In the genomic region with DNA sequence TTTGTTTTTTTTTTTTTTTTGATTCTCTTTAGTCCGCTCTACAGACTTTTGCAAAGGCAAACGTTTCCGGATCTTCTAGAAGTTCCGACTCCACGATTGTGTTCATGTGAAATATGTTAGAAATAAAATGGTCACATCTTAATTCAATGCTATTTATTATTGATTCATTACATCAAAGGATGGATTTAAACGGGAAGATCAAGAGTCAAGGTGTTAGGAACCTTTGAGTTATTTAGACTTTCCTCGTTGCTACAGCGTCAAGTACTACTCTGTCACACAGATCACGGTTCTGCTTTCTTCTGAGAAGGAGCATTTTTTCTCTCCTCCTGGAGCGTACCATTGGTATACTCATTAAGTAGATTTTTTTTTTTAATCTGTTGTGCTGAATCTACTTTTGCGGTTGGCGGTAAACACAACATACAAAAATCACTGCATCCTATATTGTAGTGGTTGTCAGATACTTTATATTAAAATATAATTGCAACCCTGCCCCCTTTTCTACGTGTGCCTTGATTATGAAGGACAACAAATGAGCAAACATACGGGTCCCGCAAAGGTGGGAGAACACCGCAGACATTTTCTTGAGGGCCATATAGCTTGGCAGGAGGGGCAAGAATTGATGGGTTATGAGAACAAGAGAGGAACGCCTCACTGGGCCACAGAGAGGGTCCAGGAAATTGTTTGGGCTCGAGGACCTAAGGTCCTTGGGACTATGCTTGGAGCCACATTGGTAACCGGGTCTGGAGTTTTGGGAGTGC, we compare ENCODE assay signal across 9 cellular contexts. TPM values are rescaled to one million over a fixed set of nuclear protein-coding genes. Genes with fewer than 3 reads are reported as not detected.
DNase-seq lines count a peak whose midpoint lies in the region; ATAC-seq and TF ChIP-seq lines count a peak whose summit lies in the region.
"Had no signal": no experiment of that assay in that cellular context is flagged by ENCODE, and none has a peak within 500 bp of the region (broad histone marks: within the 10 kb centered on the region; RNA-seq: fewer than 3 reads in every experiment).

No MANE protein-coding gene starts in this region.

- ATAC-seq in sciatic nerve (no peak), HG03469 (IDR thresholded peaks at IDR 0.05; ENCODE audit: unreplicated experiment) (no peak)

- intact Hi-C loops in dorsolateral prefrontal cortex (cut with DNase I) (loop anchor here (1.0 to 5.0 kb wide), 4 partner anchors 13 to 243 kb away; no protein-coding TSS in a partner anchor), sciatic nerve (cut with DNase I) (no loop called here)

- DNase-seq in NCI-H510A treated with DMSO at 0.1 percent for 48 hours (lab: John Stamatoyannopoulos, UW) (peak; percentile 74), NCI-H510A (lab: John Stamatoyannopoulos, UW) (no peak), NCI-H82 (lab: John Stamatoyannopoulos, UW) (peak; percentile 68), dorsolateral prefrontal cortex (no peak), putamen (ENCODE audit: low spot score) (peak; percentile 21), sciatic nerve (ENCODE audit: low spot score) (no peak)
- no peak for DNase-seq in central memory CD4-positive, alpha-beta T cell

- H3K27ac ChIP-seq in dorsolateral prefrontal cortex = peak overlapping the region in 20 of 59 donors; percentile 4 to 95 (median 72)

- H3K27me3 ChIP-seq in dorsolateral prefrontal cortex = no peaks in the 10 kb centered on the region

- peak overlapping the region in 53 of 59 donors; percentile 3 to 82 (median 66) for H3K4me3 ChIP-seq in dorsolateral prefrontal cortex

- no peak for TF ChIP-seq CTCF in dorsolateral prefrontal cortex (IDR thresholded peaks at IDR 0.05 in 54 of 56, conservative IDR thresholded peaks at IDR 0.05 in 2 of 56; ENCODE audit: low read depth in 1 of 56, partially characterized antibody in 56 of 56)

RNA-seq across cellular contexts. Expression of a gene that starts 17.5 kb away (rescaled TPM):
- total RNA-seq in dorsolateral prefrontal cortex (10 to 100 TPM; 16.9 to 48.3 (median 28.5) TPM), sciatic nerve (40.3 TPM)

RNA-seq across cellular contexts. Expression of a gene that starts 41.1 kb away (rescaled TPM):
- total RNA-seq in dorsolateral prefrontal cortex = 10 to 100 TPM in 9 of 120 experiments, 1 to 10 TPM in 111; 5.9 to 11.3 (median 8.3) TPM
- 10.3 TPM for total RNA-seq in sciatic nerve

RNA-seq across cellular contexts. Expression of a gene that starts 55.6 kb away (rescaled TPM):
- total RNA-seq in dorsolateral prefrontal cortex (under 1 TPM in 5 of 120 experiments, not detected in 115; 0.17 to 0.28 (median 0.19) TPM), sciatic nerve (not detected)
- total RNA-seq: glomerular endothelial cell had no signal

Comparison
In these comparisons a context has a peak if more than half of its experiments do, and no peak if none do; other contexts are left out.
1. DNase-seq: peak in NCI-H510A treated with DMSO at 0.1 percent for 48 hours (single experiment), NCI-H82 (single experiment) and putamen (single experiment); none in NCI-H510A (single experiment), dorsolateral prefrontal cortex (0 of 10), sciatic nerve (single experiment) and central memory CD4-positive, alpha-beta T cell (single experiment).